Comparison of ENCODE assay signal across 8 cellular contexts in the genomic region with DNA sequence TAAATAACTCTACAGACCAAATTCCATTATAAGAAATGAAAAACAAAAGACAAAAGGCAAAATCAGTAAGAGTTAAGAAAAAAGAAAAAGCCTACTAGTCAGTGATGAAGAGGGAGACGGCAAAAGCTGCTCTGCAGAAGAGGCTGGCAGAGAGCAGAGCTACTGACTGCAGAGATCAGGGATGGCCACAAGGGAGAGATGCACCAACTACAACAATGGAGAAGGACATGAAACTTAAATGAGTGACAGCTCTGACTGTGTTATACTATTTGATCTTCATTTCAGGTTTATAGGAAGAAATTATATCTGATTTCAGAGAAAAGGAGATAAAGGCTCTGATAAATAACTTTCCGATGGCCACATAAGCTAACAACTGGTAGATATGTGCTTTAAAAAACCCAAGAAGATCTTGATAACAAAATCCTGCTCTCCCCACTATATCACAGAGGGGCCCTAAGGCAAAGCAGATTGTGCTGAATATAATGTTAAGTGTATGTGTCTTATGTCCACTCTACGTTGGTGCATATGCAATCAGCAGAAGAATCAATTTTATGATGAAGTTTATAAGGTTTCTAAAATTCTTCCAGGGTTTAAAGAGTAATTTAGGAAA. TPM values are rescaled to one million over a fixed set of nuclear protein-coding genes. Genes with fewer than 3 reads are reported as not detected.
DNase-seq lines count a peak whose midpoint lies in the region; ATAC-seq and TF ChIP-seq lines count a peak whose summit lies in the region.

No MANE protein-coding gene starts in this region.

- H3K9me3 ChIP-seq in HEK293 (ENCODE audit: control insufficient read depth, insufficient read depth, low read depth, low read length) (no peaks in the 10 kb centered on the region), testis (no peaks in the 10 kb centered on the region), suprapubic skin (no peaks in the 10 kb centered on the region)

- H3K27me3 ChIP-seq in testis = no peaks in the 10 kb centered on the region
- H3K27me3 ChIP-seq in suprapubic skin = no peaks in the 10 kb centered on the region

- TF ChIP-seq CTCF in HEK293 (tag by site-specific recombination; IDR thresholded peaks at IDR 0.05) = no peak
- peak in 1 of 3 experiments; percentile 17 for TF ChIP-seq CTCF in testis (IDR thresholded peaks at IDR 0.05)
- TF ChIP-seq CTCF in suprapubic skin (IDR thresholded peaks at IDR 0.05) = peak in 1 of 2 donors; percentile 9

- 77 to 88% methylated on average over 3 of the region's 3 CpGs for WGBS in testis, 2 donors
- WGBS in suprapubic skin = 73% methylated on average over 3 of the region's 3 CpGs

- DNase-seq in ELF-1 (ENCODE audit: low read depth, low spot score) (peak; percentile 14), foreskin melanocyte (peak; percentile 3), testis (peak; percentile 23), suprapubic skin (ENCODE audit: low spot score in 2 of 2) (no peak), activated T-cell treated with anti-CD3 and anti-CD28 coated beads for 4 hours (no peak), GOT3 (lab: John Stamatoyannopoulos, UW) (no peak)

- intact Hi-C loops in testis (cut with DNase I; ENCODE audit: low total_unique reads) = no loop called here

- no peak overlapping the region for H3K4me3 ChIP-seq in HEK293 (ENCODE audit: low read depth, low read length)
- H3K4me3 ChIP-seq in testis = no peak overlapping the region
- no peak overlapping the region for H3K4me3 ChIP-seq in suprapubic skin

- H3K36me3 ChIP-seq in HEK293 (ENCODE audit: control insufficient read depth in 2 of 2, insufficient read depth in 1 of 2, low read length in 2 of 2) (peaks cover 7 to 51% of the 10 kb centered on the region in 2 experiments; a peak in 2 of 3 replicates), testis (ENCODE audit: low read depth, missing control alignments) (no peaks in the 10 kb centered on the region), suprapubic skin (peaks cover 58% of the 10 kb centered on the region)

- H3K27ac ChIP-seq in HEK293 (ENCODE audit: extremely low read depth, low read depth, low read length) (no peak overlapping the region), testis (no peak overlapping the region), suprapubic skin (no peak overlapping the region)

- TF ChIP-seq POLR2A in testis (IDR thresholded peaks at IDR 0.05) = no peak
- no peak for TF ChIP-seq POLR2A in suprapubic skin (IDR thresholded peaks at IDR 0.05)

- POLR2A ChIA-PET in HEK293 (lab: Yijun Ruan, JAX) = no interaction called here

- CTCF ChIA-PET in HEK293 (lab: Yijun Ruan, JAX) = interaction anchor here (0.7 to 1.7 kb wide), 2 partner anchors 129 to 501 kb away, joined by 3 to 4 read pairs; no protein-coding TSS in a partner anchor

- no peaks in the 10 kb centered on the region for H3K4me1 ChIP-seq in HEK293 (ENCODE audit: control insufficient read depth, insufficient read depth, low read length)
- H3K4me1 ChIP-seq in testis = no peaks in the 10 kb centered on the region
- H3K4me1 ChIP-seq in suprapubic skin = no peaks in the 10 kb centered on the region

- peak; percentile 90 for ATAC-seq in SK-N-SH treated with all-trans-retinoic acid at 6 μM for 48 hours

- TF ChIP-seq EP300 in suprapubic skin (IDR thresholded peaks at IDR 0.05) = no peak

TF ChIP-seq in HEK293, 187 proteins besides CTCF, POLR2A, EP300 and RAD21:
- TF ChIP-seq ZNF701 (tag by site-specific recombination; IDR thresholded peaks at IDR 0.05) = no peak
- 0 out of 2 replicates have a peak, but pooled peaks have one; percentile 32 for TF ChIP-seq PRDM1 (tag by site-specific recombination; IDR thresholded peaks at IDR 0.05)

TF ChIP-seq in SK-N-SH treated with all-trans-retinoic acid at 6 μM for 48 hours, 23 proteins besides CTCF, POLR2A, EP300 and RAD21:
- no peak for TF ChIP-seq ZNF70 (CRISPR knock-in tag; IDR thresholded peaks at IDR 0.05)
- no peak for TF ChIP-seq BACH2 (CRISPR knock-in tag; IDR thresholded peaks at IDR 0.05; ENCODE audit: borderline replicate concordance)
- no peak for TF ChIP-seq OSR1 (CRISPR knock-in tag; IDR thresholded peaks at IDR 0.05)
- no peak for TF ChIP-seq GLIS3 (CRISPR knock-in tag; IDR thresholded peaks at IDR 0.05)
- no peak for TF ChIP-seq ESRRG (CRISPR knock-in tag; IDR thresholded peaks at IDR 0.05)
- no peak for TF ChIP-seq RARB (CRISPR knock-in tag; IDR thresholded peaks at IDR 0.05)
- no peak for TF ChIP-seq ZFP3 (CRISPR knock-in tag; IDR thresholded peaks at IDR 0.05)
- TF ChIP-seq SNAI2 (CRISPR knock-in tag; IDR thresholded peaks at IDR 0.05) = no peak
- TF ChIP-seq, protein P1, sequence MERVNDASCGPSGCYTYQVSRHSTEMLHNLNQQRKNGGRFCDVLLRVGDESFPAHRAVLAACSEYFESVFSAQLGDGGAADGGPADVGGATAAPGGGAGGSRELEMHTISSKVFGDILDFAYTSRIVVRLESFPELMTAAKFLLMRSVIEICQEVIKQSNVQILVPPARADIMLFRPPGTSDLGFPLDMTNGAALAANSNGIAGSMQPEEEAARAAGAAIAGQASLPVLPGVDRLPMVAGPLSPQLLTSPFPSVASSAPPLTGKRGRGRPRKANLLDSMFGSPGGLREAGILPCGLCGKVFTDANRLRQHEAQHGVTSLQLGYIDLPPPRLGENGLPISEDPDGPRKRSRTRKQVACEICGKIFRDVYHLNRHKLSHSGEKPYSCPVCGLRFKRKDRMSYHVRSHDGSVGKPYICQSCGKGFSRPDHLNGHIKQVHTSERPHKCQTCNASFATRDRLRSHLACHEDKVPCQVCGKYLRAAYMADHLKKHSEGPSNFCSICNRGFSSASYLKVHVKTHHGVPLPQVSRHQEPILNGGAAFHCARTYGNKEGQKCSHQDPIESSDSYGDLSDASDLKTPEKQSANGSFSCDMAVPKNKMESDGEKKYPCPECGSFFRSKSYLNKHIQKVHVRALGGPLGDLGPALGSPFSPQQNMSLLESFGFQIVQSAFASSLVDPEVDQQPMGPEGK (CRISPR knock-in tag; IDR thresholded peaks at IDR 0.05; ENCODE audit: borderline replicate concordance) = no peak
- TF ChIP-seq ZNF8 (CRISPR knock-in tag; IDR thresholded peaks at IDR 0.05) = no peak
- TF ChIP-seq TCF4 (CRISPR knock-in tag; IDR thresholded peaks at IDR 0.05; ENCODE audit: borderline replicate concordance) = no peak
- TF ChIP-seq, protein P2, sequence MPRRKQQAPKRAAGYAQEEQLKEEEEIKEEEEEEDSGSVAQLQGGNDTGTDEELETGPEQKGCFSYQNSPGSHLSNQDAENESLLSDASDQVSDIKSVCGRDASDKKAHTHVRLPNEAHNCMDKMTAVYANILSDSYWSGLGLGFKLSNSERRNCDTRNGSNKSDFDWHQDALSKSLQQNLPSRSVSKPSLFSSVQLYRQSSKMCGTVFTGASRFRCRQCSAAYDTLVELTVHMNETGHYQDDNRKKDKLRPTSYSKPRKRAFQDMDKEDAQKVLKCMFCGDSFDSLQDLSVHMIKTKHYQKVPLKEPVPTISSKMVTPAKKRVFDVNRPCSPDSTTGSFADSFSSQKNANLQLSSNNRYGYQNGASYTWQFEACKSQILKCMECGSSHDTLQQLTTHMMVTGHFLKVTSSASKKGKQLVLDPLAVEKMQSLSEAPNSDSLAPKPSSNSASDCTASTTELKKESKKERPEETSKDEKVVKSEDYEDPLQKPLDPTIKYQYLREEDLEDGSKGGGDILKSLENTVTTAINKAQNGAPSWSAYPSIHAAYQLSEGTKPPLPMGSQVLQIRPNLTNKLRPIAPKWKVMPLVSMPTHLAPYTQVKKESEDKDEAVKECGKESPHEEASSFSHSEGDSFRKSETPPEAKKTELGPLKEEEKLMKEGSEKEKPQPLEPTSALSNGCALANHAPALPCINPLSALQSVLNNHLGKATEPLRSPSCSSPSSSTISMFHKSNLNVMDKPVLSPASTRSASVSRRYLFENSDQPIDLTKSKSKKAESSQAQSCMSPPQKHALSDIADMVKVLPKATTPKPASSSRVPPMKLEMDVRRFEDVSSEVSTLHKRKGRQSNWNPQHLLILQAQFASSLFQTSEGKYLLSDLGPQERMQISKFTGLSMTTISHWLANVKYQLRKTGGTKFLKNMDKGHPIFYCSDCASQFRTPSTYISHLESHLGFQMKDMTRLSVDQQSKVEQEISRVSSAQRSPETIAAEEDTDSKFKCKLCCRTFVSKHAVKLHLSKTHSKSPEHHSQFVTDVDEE (CRISPR knock-in tag; IDR thresholded peaks at IDR 0.05) = no peak
- no peak for TF ChIP-seq ZC3H10 (CRISPR knock-in tag; IDR thresholded peaks at IDR 0.05)
- no peak for TF ChIP-seq ZNF565 (CRISPR knock-in tag; conservative IDR thresholded peaks at IDR 0.05; ENCODE audit: low read depth)
- no peak for TF ChIP-seq ZFP30 (CRISPR knock-in tag; IDR thresholded peaks at IDR 0.05)
- no peak for TF ChIP-seq PPARA (CRISPR knock-in tag; IDR thresholded peaks at IDR 0.05; ENCODE audit: borderline replicate concordance)
- no peak for TF ChIP-seq TOX (CRISPR knock-in tag; IDR thresholded peaks at IDR 0.05; ENCODE audit: borderline replicate concordance)

RNA-seq across cellular contexts. Expression of a gene that starts 58.4 kb away (rescaled TPM):
- total RNA-seq in testis (10 to 100 TPM; 32.7 to 38.0 TPM), suprapubic skin (10 to 100 TPM; 11.2 to 20.7 (median 13.9) TPM)
- polyA plus RNA-seq in testis (ENCODE audit: insufficient read depth, low read depth, low replicate concordance) = 16.9 TPM

Comparison
In these comparisons a context has a peak if more than half of its experiments do, and no peak if none do; other contexts are left out.
1. DNase-seq: peak in ELF-1 (single experiment), foreskin melanocyte (single experiment) and testis (single experiment); none in suprapubic skin (0 of 2), activated T-cell treated with anti-CD3 and anti-CD28 coated beads for 4 hours (single experiment) and GOT3 (single experiment).